Comparison of ENCODE assay signal across 1 cellular context in genomic region chr2:219278655-219279150, GRCh38.
TF ChIP-seq lines count a peak whose summit lies in the region.

No MANE protein-coding gene starts in this region.

TF ChIP-seq in HEK293, 187 proteins besides CTCF, POLR2A, EP300 and RAD21 (continued from another document and continues in another):
- no peak for TF ChIP-seq ZNF704 (tag by site-specific recombination; IDR thresholded peaks at IDR 0.05)
- no peak for TF ChIP-seq RBAK (tag by site-specific recombination; IDR thresholded peaks at IDR 0.05)
- no peak for TF ChIP-seq ZNF341 (tag by site-specific recombination; IDR thresholded peaks at IDR 0.05; ENCODE audit: low read depth)
- no peak for TF ChIP-seq SP2 (tag by site-specific recombination; IDR thresholded peaks at IDR 0.05)
- TF ChIP-seq ZNF366 (tag by site-specific recombination; conservative IDR thresholded peaks at IDR 0.05) = peak; percentile 86
- TF ChIP-seq, protein P1, sequence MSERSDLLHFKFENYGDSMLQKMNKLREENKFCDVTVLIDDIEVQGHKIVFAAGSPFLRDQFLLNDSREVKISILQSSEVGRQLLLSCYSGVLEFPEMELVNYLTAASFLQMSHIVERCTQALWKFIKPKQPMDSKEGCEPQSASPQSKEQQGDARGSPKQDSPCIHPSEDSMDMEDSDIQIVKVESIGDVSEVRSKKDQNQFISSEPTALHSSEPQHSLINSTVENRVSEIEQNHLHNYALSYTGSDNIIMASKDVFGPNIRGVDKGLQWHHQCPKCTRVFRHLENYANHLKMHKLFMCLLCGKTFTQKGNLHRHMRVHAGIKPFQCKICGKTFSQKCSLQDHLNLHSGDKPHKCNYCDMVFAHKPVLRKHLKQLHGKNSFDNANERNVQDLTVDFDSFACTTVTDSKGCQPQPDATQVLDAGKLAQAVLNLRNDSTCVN (tag by site-specific recombination; optimal IDR thresholded peaks at IDR 0.05) = no peak
- TF ChIP-seq IKZF3 (tag by site-specific recombination; IDR thresholded peaks at IDR 0.05) = no peak
- no peak for TF ChIP-seq ZNF26 (tag by site-specific recombination; IDR thresholded peaks at IDR 0.05)
- TF ChIP-seq KLF8 (tag by site-specific recombination; IDR thresholded peaks at IDR 0.05) = no peak
- TF ChIP-seq MEIS1 (CRISPR knock-in tag; IDR thresholded peaks at IDR 0.05; ENCODE audit: borderline replicate concordance) = no peak
- TF ChIP-seq, protein P2, sequence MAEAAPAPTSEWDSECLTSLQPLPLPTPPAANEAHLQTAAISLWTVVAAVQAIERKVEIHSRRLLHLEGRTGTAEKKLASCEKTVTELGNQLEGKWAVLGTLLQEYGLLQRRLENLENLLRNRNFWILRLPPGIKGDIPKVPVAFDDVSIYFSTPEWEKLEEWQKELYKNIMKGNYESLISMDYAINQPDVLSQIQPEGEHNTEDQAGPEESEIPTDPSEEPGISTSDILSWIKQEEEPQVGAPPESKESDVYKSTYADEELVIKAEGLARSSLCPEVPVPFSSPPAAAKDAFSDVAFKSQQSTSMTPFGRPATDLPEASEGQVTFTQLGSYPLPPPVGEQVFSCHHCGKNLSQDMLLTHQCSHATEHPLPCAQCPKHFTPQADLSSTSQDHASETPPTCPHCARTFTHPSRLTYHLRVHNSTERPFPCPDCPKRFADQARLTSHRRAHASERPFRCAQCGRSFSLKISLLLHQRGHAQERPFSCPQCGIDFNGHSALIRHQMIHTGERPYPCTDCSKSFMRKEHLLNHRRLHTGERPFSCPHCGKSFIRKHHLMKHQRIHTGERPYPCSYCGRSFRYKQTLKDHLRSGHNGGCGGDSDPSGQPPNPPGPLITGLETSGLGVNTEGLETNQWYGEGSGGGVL (tag by site-specific recombination; IDR thresholded peaks at IDR 0.05) = peak; percentile 95
- no peak; the same call in 1 of the 2 replicates for TF ChIP-seq EGR2 (tag by site-specific recombination; IDR thresholded peaks at IDR 0.05; ENCODE audit: low read depth)
- TF ChIP-seq ZNF391 (tag by site-specific recombination; IDR thresholded peaks at IDR 0.05; ENCODE audit: borderline replicate concordance, low read depth) = no peak
- no peak for TF ChIP-seq ZNF114 (tag by site-specific recombination; IDR thresholded peaks at IDR 0.05)
- TF ChIP-seq ZNF623 (tag by site-specific recombination; IDR thresholded peaks at IDR 0.05) = no peak
- no peak for TF ChIP-seq SETDB1 (IDR thresholded peaks at IDR 0.05; ENCODE audit: insufficient read length, low read length)
- TF ChIP-seq ZNF239 (tag by site-specific recombination; IDR thresholded peaks at IDR 0.05) = no peak
- no peak for TF ChIP-seq TSHZ1 (tag by site-specific recombination; IDR thresholded peaks at IDR 0.05; ENCODE audit: borderline replicate concordance)
- no peak for TF ChIP-seq KLF7 (tag by site-specific recombination; IDR thresholded peaks at IDR 0.05; ENCODE audit: borderline replicate concordance)
- no peak for TF ChIP-seq ZFP3 (tag by site-specific recombination; IDR thresholded peaks at IDR 0.05; ENCODE audit: low read depth)
- TF ChIP-seq ZNF302 (tag by site-specific recombination; IDR thresholded peaks at IDR 0.05; ENCODE audit: low read depth) = no peak
- no peak for TF ChIP-seq SCRT1 (tag by site-specific recombination; IDR thresholded peaks at IDR 0.05; ENCODE audit: borderline replicate concordance)
- peak; percentile 77 for TF ChIP-seq PRDM1 (tag by site-specific recombination; IDR thresholded peaks at IDR 0.05)
- TF ChIP-seq KLF10 (tag by site-specific recombination; IDR thresholded peaks at IDR 0.05) = no peak
- peak; percentile 58; the same call in 1 of the 2 replicates for TF ChIP-seq ZBTB17 (tag by site-specific recombination; IDR thresholded peaks at IDR 0.05)
- no peak for TF ChIP-seq ZFP69B (tag by site-specific recombination; IDR thresholded peaks at IDR 0.05)
- TF ChIP-seq, protein P3, sequence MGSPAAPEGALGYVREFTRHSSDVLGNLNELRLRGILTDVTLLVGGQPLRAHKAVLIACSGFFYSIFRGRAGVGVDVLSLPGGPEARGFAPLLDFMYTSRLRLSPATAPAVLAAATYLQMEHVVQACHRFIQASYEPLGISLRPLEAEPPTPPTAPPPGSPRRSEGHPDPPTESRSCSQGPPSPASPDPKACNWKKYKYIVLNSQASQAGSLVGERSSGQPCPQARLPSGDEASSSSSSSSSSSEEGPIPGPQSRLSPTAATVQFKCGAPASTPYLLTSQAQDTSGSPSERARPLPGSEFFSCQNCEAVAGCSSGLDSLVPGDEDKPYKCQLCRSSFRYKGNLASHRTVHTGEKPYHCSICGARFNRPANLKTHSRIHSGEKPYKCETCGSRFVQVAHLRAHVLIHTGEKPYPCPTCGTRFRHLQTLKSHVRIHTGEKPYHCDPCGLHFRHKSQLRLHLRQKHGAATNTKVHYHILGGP (tag by site-specific recombination; IDR thresholded peaks at IDR 0.05) = no peak
- no peak for TF ChIP-seq ZSCAN23 (tag by site-specific recombination; IDR thresholded peaks at IDR 0.05)
- no peak for TF ChIP-seq ZNF768 (tag by site-specific recombination; IDR thresholded peaks at IDR 0.05)
- no peak for TF ChIP-seq ZNF449 (tag by site-specific recombination; IDR thresholded peaks at IDR 0.05)
- peak; percentile 79 for TF ChIP-seq ZNF335 (tag by site-specific recombination; conservative IDR thresholded peaks at IDR 0.05)
- no peak for TF ChIP-seq ZNF513 (tag by site-specific recombination; IDR thresholded peaks at IDR 0.05)
- TF ChIP-seq, protein P4, sequence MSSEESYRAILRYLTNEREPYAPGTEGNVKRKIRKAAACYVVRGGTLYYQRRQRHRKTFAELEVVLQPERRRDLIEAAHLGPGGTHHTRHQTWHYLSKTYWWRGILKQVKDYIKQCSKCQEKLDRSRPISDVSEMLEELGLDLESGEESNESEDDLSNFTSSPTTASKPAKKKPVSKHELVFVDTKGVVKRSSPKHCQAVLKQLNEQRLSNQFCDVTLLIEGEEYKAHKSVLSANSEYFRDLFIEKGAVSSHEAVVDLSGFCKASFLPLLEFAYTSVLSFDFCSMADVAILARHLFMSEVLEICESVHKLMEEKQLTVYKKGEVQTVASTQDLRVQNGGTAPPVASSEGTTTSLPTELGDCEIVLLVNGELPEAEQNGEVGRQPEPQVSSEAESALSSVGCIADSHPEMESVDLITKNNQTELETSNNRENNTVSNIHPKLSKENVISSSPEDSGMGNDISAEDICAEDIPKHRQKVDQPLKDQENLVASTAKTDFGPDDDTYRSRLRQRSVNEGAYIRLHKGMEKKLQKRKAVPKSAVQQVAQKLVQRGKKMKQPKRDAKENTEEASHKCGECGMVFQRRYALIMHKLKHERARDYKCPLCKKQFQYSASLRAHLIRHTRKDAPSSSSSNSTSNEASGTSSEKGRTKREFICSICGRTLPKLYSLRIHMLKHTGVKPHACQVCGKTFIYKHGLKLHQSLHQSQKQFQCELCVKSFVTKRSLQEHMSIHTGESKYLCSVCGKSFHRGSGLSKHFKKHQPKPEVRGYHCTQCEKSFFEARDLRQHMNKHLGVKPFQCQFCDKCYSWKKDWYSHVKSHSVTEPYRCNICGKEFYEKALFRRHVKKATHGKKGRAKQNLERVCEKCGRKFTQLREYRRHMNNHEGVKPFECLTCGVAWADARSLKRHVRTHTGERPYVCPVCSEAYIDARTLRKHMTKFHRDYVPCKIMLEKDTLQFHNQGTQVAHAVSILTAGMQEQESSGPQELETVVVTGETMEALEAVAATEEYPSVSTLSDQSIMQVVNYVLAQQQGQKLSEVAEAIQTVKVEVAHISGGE (tag by site-specific recombination; conservative IDR thresholded peaks at IDR 0.05; ENCODE audit: low read depth) = no peak
- no peak for TF ChIP-seq TCF7L2 (IDR thresholded peaks at IDR 0.05; ENCODE audit: borderline replicate concordance, low read depth, low read length)
- no peak for TF ChIP-seq ZEB2 (tag by site-specific recombination; IDR thresholded peaks at IDR 0.05)
- TF ChIP-seq, protein P5, sequence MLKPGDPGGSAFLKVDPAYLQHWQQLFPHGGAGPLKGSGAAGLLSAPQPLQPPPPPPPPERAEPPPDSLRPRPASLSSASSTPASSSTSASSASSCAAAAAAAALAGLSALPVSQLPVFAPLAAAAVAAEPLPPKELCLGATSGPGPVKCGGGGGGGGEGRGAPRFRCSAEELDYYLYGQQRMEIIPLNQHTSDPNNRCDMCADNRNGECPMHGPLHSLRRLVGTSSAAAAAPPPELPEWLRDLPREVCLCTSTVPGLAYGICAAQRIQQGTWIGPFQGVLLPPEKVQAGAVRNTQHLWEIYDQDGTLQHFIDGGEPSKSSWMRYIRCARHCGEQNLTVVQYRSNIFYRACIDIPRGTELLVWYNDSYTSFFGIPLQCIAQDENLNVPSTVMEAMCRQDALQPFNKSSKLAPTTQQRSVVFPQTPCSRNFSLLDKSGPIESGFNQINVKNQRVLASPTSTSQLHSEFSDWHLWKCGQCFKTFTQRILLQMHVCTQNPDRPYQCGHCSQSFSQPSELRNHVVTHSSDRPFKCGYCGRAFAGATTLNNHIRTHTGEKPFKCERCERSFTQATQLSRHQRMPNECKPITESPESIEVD (tag by site-specific recombination; IDR thresholded peaks at IDR 0.05) = no peak
- TF ChIP-seq, protein P6, sequence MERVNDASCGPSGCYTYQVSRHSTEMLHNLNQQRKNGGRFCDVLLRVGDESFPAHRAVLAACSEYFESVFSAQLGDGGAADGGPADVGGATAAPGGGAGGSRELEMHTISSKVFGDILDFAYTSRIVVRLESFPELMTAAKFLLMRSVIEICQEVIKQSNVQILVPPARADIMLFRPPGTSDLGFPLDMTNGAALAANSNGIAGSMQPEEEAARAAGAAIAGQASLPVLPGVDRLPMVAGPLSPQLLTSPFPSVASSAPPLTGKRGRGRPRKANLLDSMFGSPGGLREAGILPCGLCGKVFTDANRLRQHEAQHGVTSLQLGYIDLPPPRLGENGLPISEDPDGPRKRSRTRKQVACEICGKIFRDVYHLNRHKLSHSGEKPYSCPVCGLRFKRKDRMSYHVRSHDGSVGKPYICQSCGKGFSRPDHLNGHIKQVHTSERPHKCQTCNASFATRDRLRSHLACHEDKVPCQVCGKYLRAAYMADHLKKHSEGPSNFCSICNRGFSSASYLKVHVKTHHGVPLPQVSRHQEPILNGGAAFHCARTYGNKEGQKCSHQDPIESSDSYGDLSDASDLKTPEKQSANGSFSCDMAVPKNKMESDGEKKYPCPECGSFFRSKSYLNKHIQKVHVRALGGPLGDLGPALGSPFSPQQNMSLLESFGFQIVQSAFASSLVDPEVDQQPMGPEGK (tag by site-specific recombination; IDR thresholded peaks at IDR 0.05) = no peak
- no peak for TF ChIP-seq ZNF521 (tag by site-specific recombination; IDR thresholded peaks at IDR 0.05)
